In the genomic region with DNA sequence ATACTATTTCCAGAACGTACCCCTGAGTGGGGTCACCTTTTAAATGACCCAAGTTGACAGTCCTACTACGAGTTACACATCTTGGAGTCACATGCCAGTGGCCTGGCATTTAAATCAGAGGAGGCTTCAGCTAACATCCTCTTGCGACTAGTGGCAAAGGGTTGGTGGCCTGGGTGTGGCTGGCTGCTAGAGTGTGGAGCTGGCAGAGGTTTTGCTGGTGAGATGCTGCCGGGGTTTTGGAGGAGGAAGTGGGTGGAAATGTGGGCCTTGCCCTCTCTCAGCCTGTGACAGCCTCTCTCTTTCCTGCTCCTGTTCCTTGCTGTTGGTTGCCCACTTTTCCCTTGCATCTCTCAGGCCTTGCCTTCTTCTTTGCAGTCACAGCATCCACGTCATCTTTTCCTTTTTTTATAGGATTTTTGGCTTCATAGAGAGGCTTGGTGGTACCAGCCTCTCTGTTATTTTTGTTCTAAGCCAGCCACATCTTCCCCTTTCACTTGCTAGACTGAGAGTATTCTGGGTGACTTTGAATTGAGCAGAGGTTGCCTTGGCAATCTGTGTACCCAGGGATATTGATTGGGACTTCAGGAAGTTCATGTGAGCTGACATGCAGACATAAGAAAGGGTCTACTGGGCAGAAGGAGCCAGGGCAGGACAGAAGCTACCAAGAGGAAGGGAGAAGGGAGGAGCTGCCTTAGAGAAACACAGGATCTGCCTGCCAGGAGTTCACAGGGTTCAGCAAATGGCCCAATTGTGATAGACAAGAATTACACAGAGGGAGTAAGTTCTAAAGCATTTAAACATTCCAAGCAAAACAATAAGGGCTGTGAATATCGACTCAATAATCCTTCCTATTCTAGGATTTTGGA, we compare ENCODE assay signal across 8 cellular contexts. TPM values are rescaled to one million over a fixed set of nuclear protein-coding genes. Genes with fewer than 3 reads are reported as not detected.
DNase-seq lines count a peak whose midpoint lies in the region; ATAC-seq and TF ChIP-seq lines count a peak whose summit lies in the region.

No MANE protein-coding gene starts in this region.

- ATAC-seq in GM18517 (IDR thresholded peaks at IDR 0.05; ENCODE audit: unreplicated experiment): peak; percentile 49
- peak; percentile 82 to 89 for ATAC-seq in natural killer cell treated with Interleukin-12 subunit alpha and Interleukin-12 subunit beta and Interleukin-15 and Interleukin-18, amount 100 ng/mL, for 72 hours

- no peaks in the 10 kb centered on the region for H3K27me3 Mint-ChIP-seq in activated naive CD4-positive, alpha-beta T cell treated with anti-CD3 and anti-CD28 coated beads, Interleukin-2, amount 50 U/mL, for 24 hours
- no peaks in the 10 kb centered on the region for H3K27me3 Mint-ChIP-seq in natural killer cell treated with Interleukin-12 subunit alpha and Interleukin-12 subunit beta and Interleukin-15 and Interleukin-18, amount 100 ng/mL, for 72 hours

- no peak for TF ChIP-seq CTCF in GM13976 (IDR thresholded peaks at IDR 0.05; ENCODE audit: borderline replicate concordance, control extremely low read depth, extremely low read depth, insufficient read depth, missing control alignments)
- no peak for TF ChIP-seq CTCF in coronary artery (IDR thresholded peaks at IDR 0.05)

- H3K9me3 Mint-ChIP-seq in activated naive CD4-positive, alpha-beta T cell treated with anti-CD3 and anti-CD28 coated beads, Interleukin-2, amount 50 U/mL, for 24 hours: peaks cover under 1% of the 10 kb centered on the region
- H3K9me3 Mint-ChIP-seq in natural killer cell treated with Interleukin-12 subunit alpha and Interleukin-12 subunit beta and Interleukin-15 and Interleukin-18, amount 100 ng/mL, for 72 hours: no peaks in the 10 kb centered on the region

- H3K4me1 Mint-ChIP-seq in activated naive CD4-positive, alpha-beta T cell treated with anti-CD3 and anti-CD28 coated beads, Interleukin-2, amount 50 U/mL, for 24 hours: peaks cover 30% of the 10 kb centered on the region
- peaks cover 47 to 57% of the 10 kb centered on the region in 2 donors for H3K4me1 Mint-ChIP-seq in natural killer cell treated with Interleukin-12 subunit alpha and Interleukin-12 subunit beta and Interleukin-15 and Interleukin-18, amount 100 ng/mL, for 72 hours (ENCODE audit: low read depth in 2 of 2)

- H3K27ac ChIP-seq in coronary artery: peak overlapping the region in 1 of 2 donors; percentile 70

- H3K36me3 Mint-ChIP-seq in activated naive CD4-positive, alpha-beta T cell treated with anti-CD3 and anti-CD28 coated beads, Interleukin-2, amount 50 U/mL, for 24 hours: no peaks in the 10 kb centered on the region
- H3K36me3 Mint-ChIP-seq in natural killer cell treated with Interleukin-12 subunit alpha and Interleukin-12 subunit beta and Interleukin-15 and Interleukin-18, amount 100 ng/mL, for 72 hours: peaks cover under 1% of the 10 kb centered on the region

- H3K4me3 Mint-ChIP-seq in activated naive CD4-positive, alpha-beta T cell treated with anti-CD3 and anti-CD28 coated beads, Interleukin-2, amount 50 U/mL, for 24 hours: peak overlapping the region; percentile 59
- peak overlapping the region; percentile 56 for H3K4me3 Mint-ChIP-seq in natural killer cell treated with Interleukin-12 subunit alpha and Interleukin-12 subunit beta and Interleukin-15 and Interleukin-18, amount 100 ng/mL, for 72 hours

- peak overlapping the region; percentile 95 for H3K27ac Mint-ChIP-seq in activated naive CD4-positive, alpha-beta T cell treated with anti-CD3 and anti-CD28 coated beads, Interleukin-2, amount 50 U/mL, for 24 hours
- H3K27ac Mint-ChIP-seq in natural killer cell treated with Interleukin-12 subunit alpha and Interleukin-12 subunit beta and Interleukin-15 and Interleukin-18, amount 100 ng/mL, for 72 hours: peak overlapping the region; percentile 83 to 91

- in situ Hi-C loops in GM13976 (cut with MboI; ENCODE audit: low sequenced_read_pairs, unreplicated experiment): no loop called here

- DNase-seq in NCI-H69 (lab: John Stamatoyannopoulos, UW) (peak; percentile 23), EL (no peak), GM13976 (ENCODE audit: low spot score) (no peak), NCI-H446 treated with DMSO at 0.1 percent for 48 hours (lab: John Stamatoyannopoulos, UW) (no peak), coronary artery (ENCODE audit: low spot score) (no peak)
- DNase-seq in natural killer cell treated with Interleukin-12 subunit alpha and Interleukin-12 subunit beta and Interleukin-15 and Interleukin-18, amount 100 ng/mL, for 72 hours (ENCODE audit: low spot score): peak; percentile 74

- no peak overlapping the region for H3K4me3 ChIP-seq in coronary artery

RNA-seq across cellular contexts. Expression of gene CDC42EP3, which starts 55.4 kb away (rescaled TPM):
- 10 to 100 TPM; 36.0 to 40.1 TPM for total RNA-seq in natural killer cell treated with Interleukin-12 subunit alpha and Interleukin-12 subunit beta and Interleukin-15 and Interleukin-18, amount 100 ng/mL, for 72 hours

Comparison
In these comparisons a context has a peak if more than half of its experiments do, and no peak if none do; other contexts are left out.
1. DNase-seq: peak in NCI-H69 (single experiment) and natural killer cell treated with Interleukin-12 subunit alpha and Interleukin-12 subunit beta and Interleukin-15 and Interleukin-18, amount 100 ng/mL, for 72 hours (single experiment); none in EL (single experiment), GM13976 (single experiment), NCI-H446 treated with DMSO at 0.1 percent for 48 hours (single experiment) and coronary artery (single experiment).